In the genomic region with DNA sequence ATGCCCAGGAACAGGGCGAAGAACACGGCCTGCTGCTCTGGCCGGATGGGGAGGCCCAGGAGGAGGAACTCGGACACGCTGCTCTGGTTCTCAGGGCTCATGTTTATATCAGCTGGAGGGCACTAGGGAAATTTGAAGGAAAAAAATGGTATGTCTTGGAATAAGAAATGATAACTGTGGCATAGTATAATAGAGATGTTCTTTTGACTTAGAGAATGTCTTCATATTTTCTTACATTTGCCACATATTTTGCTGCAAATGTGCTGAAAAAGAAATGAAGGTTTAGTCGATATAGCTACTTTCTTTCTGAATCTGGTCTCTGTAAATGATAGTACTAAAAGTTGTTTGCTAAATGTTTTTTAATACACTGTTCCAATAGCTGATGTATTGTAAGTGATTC, we compare ENCODE assay signal across 8 cellular contexts. TPM values are rescaled to one million over a fixed set of nuclear protein-coding genes. Genes with fewer than 3 reads are reported as not detected.
"Had no signal": no experiment of that assay in that cellular context is flagged by ENCODE, and none has a peak within 500 bp of the region (broad histone marks: within the 10 kb centered on the region; RNA-seq: fewer than 3 reads in every experiment).

A gene with protein sequence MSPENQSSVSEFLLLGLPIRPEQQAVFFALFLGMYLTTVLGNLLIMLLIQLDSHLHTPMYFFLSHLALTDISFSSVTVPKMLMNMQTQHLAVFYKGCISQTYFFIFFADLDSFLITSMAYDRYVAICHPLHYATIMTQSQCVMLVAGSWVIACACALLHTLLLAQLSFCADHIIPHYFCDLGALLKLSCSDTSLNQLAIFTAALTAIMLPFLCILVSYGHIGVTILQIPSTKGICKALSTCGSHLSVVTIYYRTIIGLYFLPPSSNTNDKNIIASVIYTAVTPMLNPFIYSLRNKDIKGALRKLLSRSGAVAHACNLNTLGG (minus strand): TSS at position 101 of the 400 bp plus-strand sequence. CDS start 0 bp downstream, at position 101.

- H3K4me3 ChIP-seq: GM12878 had no signal

- DNase-seq: GDM1, GF-D8 had no signal

- FAIRE-seq: G401.6, GM12891, GM12892, GM18507, GM19239 had no signal

- ATAC-seq: GM12878 had no signal

RNA-seq across cellular contexts. Expression of the gene that starts here (rescaled TPM):
- total RNA-seq: GM12878 had no signal
